In genomic region chr9:116901260-116901659, GRCh38 we compare ENCODE assay signal across 26 cellular contexts.
DNase-seq lines count a peak whose midpoint lies in the region; FAIRE-seq and TF ChIP-seq lines count a peak whose summit lies in the region.
"Had no signal": no experiment of that assay in that cellular context is flagged by ENCODE, and none has a peak within 500 bp of the region (broad histone marks: within the 10 kb centered on the region; RNA-seq: fewer than 3 reads in every experiment).

No MANE protein-coding gene starts in this region.

- TF ChIP-seq CTCF in AG10803 (conservative IDR thresholded peaks at IDR 0.05; ENCODE audit: low read length): no peak
- no peak for TF ChIP-seq CTCF in mammary epithelial cell (conservative IDR thresholded peaks at IDR 0.05 in 1 of 2, IDR thresholded peaks at IDR 0.05 in 1 of 2; ENCODE audit: extremely low read depth in 1 of 2, insufficient read depth in 1 of 2, low read depth in 1 of 2, low read length in 2 of 2)
- TF ChIP-seq CTCF in keratinocyte (optimal IDR thresholded peaks at IDR 0.05 in 1 of 3, IDR thresholded peaks at IDR 0.05 in 1 of 3, conservative IDR thresholded peaks at IDR 0.05 in 1 of 3; ENCODE audit: extremely low read depth in 1 of 3, insufficient read depth in 2 of 3, low read length in 3 of 3): no peak

- no peaks in the 10 kb centered on the region for H3K27me3 Mint-ChIP-seq in activated T-cell treated with anti-CD3 and anti-CD28 coated beads, Interleukin-2, amount 50 U/mL, for 24 hours
- H3K27me3 Mint-ChIP-seq: activated T-helper 17 cell treated with anti-CD3 and anti-CD28 coated beads, Interleukin-2, amount 50 U/mL, for 72 hours; dendritic cell treated with granulocyte-macrophage colony-stimulating factor and Interleukin-4, amounts not matched to agents 40 ng/mL and 50 ng/mL, for 4 days had no signal

- no TSS peak for BruUV-seq in mammary epithelial cell (replicated peaks; lab: Mats Ljungman, UMichigan)

- H3K36me3 ChIP-seq in mammary epithelial cell (ENCODE audit: insufficient read depth, low read length) (no peaks in the 10 kb centered on the region), keratinocyte (ENCODE audit: control insufficient read depth in 2 of 2, extremely low read depth in 1 of 2, insufficient read depth in 2 of 2, low read length in 2 of 2) (no peaks in the 10 kb centered on the region)
- H3K36me3 ChIP-seq: BLaER1, stomach, thyroid gland had no signal

- no peaks in the 10 kb centered on the region for H3K4me1 ChIP-seq in mammary epithelial cell (ENCODE audit: insufficient read depth, low read length)
- H3K4me1 ChIP-seq in keratinocyte (ENCODE audit: control insufficient read depth, extremely low read depth, insufficient read depth, low read length): no peaks in the 10 kb centered on the region
- H3K4me1 ChIP-seq: BLaER1, stomach, thyroid gland had no signal

- CTCF ChIA-PET in mammary epithelial cell (lab: Charles Lee; ENCODE audit: low non-redundant PET): no interaction called here

- peaks cover 14% of the 10 kb centered on the region for H3K9me3 Mint-ChIP-seq in activated T-cell treated with anti-CD3 and anti-CD28 coated beads, Interleukin-2, amount 50 U/mL, for 24 hours

- dilution Hi-C loops in mammary epithelial cell (cut with HindIII; ENCODE audit: low sequenced_read_pairs): no loop called here
- dilution Hi-C loops in keratinocyte (cut with MboI; ENCODE audit: extremely low pct_ligation_motif_present, low sequenced_read_pairs): no loop called here

- in situ Hi-C loops in mammary epithelial cell (cut with MboI; ENCODE audit: low sequenced_read_pairs in 2 of 2) (no loop called here), ACHN (cut with HindIII; ENCODE audit: low pct_ligation_motif_present, low pct_unique_long_range_greater_than_20kb, low sequenced_read_pairs) (no loop called here)

- H3K27me3 ChIP-seq in mammary epithelial cell (ENCODE audit: insufficient read depth, low read length) (no peaks in the 10 kb centered on the region), keratinocyte (ENCODE audit: control insufficient read depth, extremely low read depth, insufficient read depth, low read length) (no peaks in the 10 kb centered on the region)
- H3K27me3 ChIP-seq: BLaER1, stomach, thyroid gland had no signal

- H3K4me3 Mint-ChIP-seq in activated T-cell treated with anti-CD3 and anti-CD28 coated beads, Interleukin-2, amount 50 U/mL, for 24 hours: no peak overlapping the region
- H3K4me3 Mint-ChIP-seq: activated T-helper 17 cell treated with anti-CD3 and anti-CD28 coated beads, Interleukin-2, amount 50 U/mL, for 72 hours; dendritic cell treated with granulocyte-macrophage colony-stimulating factor and Interleukin-4, amounts not matched to agents 40 ng/mL and 50 ng/mL, for 4 days; HFFc6; IgD-negative memory B cell; natural killer cell had no signal

- FAIRE-seq in keratinocyte (lab: Jason Lieb, UNC): no peak
- FAIRE-seq: islet of Langerhans, TTC549 had no signal

- H3K9ac ChIP-seq in mammary epithelial cell (ENCODE audit: insufficient read depth, low read length) (no peak overlapping the region), keratinocyte (ENCODE audit: control insufficient read depth, extremely low read depth, insufficient read depth, low read length) (no peak overlapping the region)
- H3K9ac ChIP-seq: BLaER1 had no signal

- H3K4me3 ChIP-seq in AG10803 (ENCODE audit: low read length) (no peak overlapping the region), mammary epithelial cell (replicated peaks in 1 of 3; ENCODE audit: insufficient read depth in 1 of 3, low read depth in 2 of 3, low read length in 3 of 3) (no peak overlapping the region), keratinocyte (ENCODE audit: control insufficient read depth in 2 of 3, extremely low read depth in 1 of 3, insufficient read depth in 2 of 3, low read depth in 1 of 3, low read length in 3 of 3) (no peak overlapping the region)
- H3K4me3 ChIP-seq: BLaER1, stomach, thyroid gland had no signal

- H3K9me1 ChIP-seq in keratinocyte (ENCODE audit: control insufficient read depth, extremely low read depth, insufficient read depth, low read length): no peaks in the 10 kb centered on the region

- no peaks in the 10 kb centered on the region for H3K4me1 Mint-ChIP-seq in activated T-cell treated with anti-CD3 and anti-CD28 coated beads, Interleukin-2, amount 50 U/mL, for 24 hours (ENCODE audit: low read depth)
- H3K4me1 Mint-ChIP-seq: activated T-helper 17 cell treated with anti-CD3 and anti-CD28 coated beads, Interleukin-2, amount 50 U/mL, for 72 hours; IgD-negative memory B cell; natural killer cell had no signal

- H2AFZ ChIP-seq in mammary epithelial cell (ENCODE audit: low read depth, low read length): no peak overlapping the region
- no peak overlapping the region for H2AFZ ChIP-seq in keratinocyte (ENCODE audit: control insufficient read depth, low read length)

- H3K4me2 ChIP-seq in mammary epithelial cell (ENCODE audit: insufficient read depth, low read depth, low read length) (no peak overlapping the region), keratinocyte (ENCODE audit: control insufficient read depth, extremely low read depth, insufficient read depth, low read depth, low read length) (no peak overlapping the region)
- H3K4me2 ChIP-seq: BLaER1 had no signal

- H3K36me3 Mint-ChIP-seq in activated T-cell treated with anti-CD3 and anti-CD28 coated beads, Interleukin-2, amount 50 U/mL, for 24 hours (ENCODE audit: low read depth): no peaks in the 10 kb centered on the region
- H3K36me3 Mint-ChIP-seq: natural killer cell had no signal

- no peaks in the 10 kb centered on the region for H3K79me2 ChIP-seq in mammary epithelial cell (ENCODE audit: insufficient read depth, low read length)
- no peaks in the 10 kb centered on the region for H3K79me2 ChIP-seq in keratinocyte (ENCODE audit: control insufficient read depth, insufficient read depth, low read length)

- H3K27ac ChIP-seq in mammary epithelial cell (ENCODE audit: insufficient read depth, low read depth, low read length) (no peak overlapping the region), keratinocyte (ENCODE audit: control insufficient read depth, insufficient read depth, low read length) (no peak overlapping the region)
- H3K27ac ChIP-seq: BLaER1, stomach, thyroid gland had no signal

- 14% methylated on average over 1 of the region's 1 CpG for WGBS in mammary epithelial cell (ENCODE audit: low coverage, missing lambda C conversion rate)

- intact Hi-C loops in mammary epithelial cell (cut with micrococcal nuclease): no loop called here

- H4K20me1 ChIP-seq in mammary epithelial cell (ENCODE audit: insufficient read depth, low read length) (no peaks in the 10 kb centered on the region), keratinocyte (ENCODE audit: control insufficient read depth, extremely low read depth, insufficient read depth, low read length) (no peaks in the 10 kb centered on the region)
- H4K20me1 ChIP-seq: BLaER1 had no signal

- DNase-seq in AG10803 (ENCODE audit: low read depth) (peak; percentile 6), HPDE6-E6E7 (ENCODE audit: extremely low spot score) (peak; percentile 15), mammary epithelial cell (peak; percentile 69), keratinocyte (ENCODE audit: low read depth, low spot score) (peak; percentile 9), retina (no peak), 8988T (no peak), ACHN (no peak)
- DNase-seq in activated T-cell treated with anti-CD3 and anti-CD28 coated beads, Interleukin-2, amount 50 U/mL, for 24 hours: no peak
- DNase-seq: activated CD4-positive, alpha-beta T cell treated with anti-CD3 and anti-CD28 coated beads, Interleukin-2, amount 50 U/mL, for 48 hours; activated naive CD4-positive, alpha-beta T cell treated with anti-CD3 and anti-CD28 coated beads, Interleukin-2, amount 50 U/mL, for 16 hours; anterior cingulate cortex; caudate nucleus; HFFc6; natural killer cell; NCI-H2029; NCI-H226; stimulated activated CD4-positive, alpha-beta T cell treated with anti-CD3 and anti-CD28 coated beads, Interleukin-2, amount 100 ng/mL, for 24 hours; stomach; T-helper 1 cell; thyroid gland had no signal

- H3K27ac Mint-ChIP-seq in activated T-cell treated with anti-CD3 and anti-CD28 coated beads, Interleukin-2, amount 50 U/mL, for 24 hours: no peak overlapping the region
- H3K27ac Mint-ChIP-seq: activated T-helper 17 cell treated with anti-CD3 and anti-CD28 coated beads, Interleukin-2, amount 50 U/mL, for 72 hours; dendritic cell treated with granulocyte-macrophage colony-stimulating factor and Interleukin-4, amounts not matched to agents 40 ng/mL and 50 ng/mL, for 4 days; HFFc6; IgD-negative memory B cell; natural killer cell had no signal

- H3K9me3 ChIP-seq in mammary epithelial cell (replicated peaks; ENCODE audit: insufficient read depth, low read length) (no peaks in the 10 kb centered on the region), keratinocyte (ENCODE audit: control insufficient read depth, low read depth, low read length) (no peaks in the 10 kb centered on the region)
- H3K9me3 ChIP-seq: thyroid gland had no signal

Comparison
In these comparisons a context has a peak if more than half of its experiments do, and no peak if none do; other contexts are left out.
1. DNase-seq: peak in AG10803 (single experiment), HPDE6-E6E7 (single experiment), mammary epithelial cell (single experiment) and keratinocyte (single experiment); none in retina (single experiment), activated T-cell treated with anti-CD3 and anti-CD28 coated beads, Interleukin-2, amount 50 U/mL, for 24 hours (single experiment), 8988T (single experiment) and ACHN (single experiment).